ENCODE assay signal across 8 cellular contexts in genomic region chr11:5280582-5281102, GRCh38. TPM values are rescaled to one million over a fixed set of nuclear protein-coding genes. Genes with fewer than 3 reads are reported as not detected.
DNase-seq lines count a peak whose midpoint lies in the region; ATAC-seq, FAIRE-seq and TF ChIP-seq lines count a peak whose summit lies in the region.

No MANE protein-coding gene starts in this region.

- peak; percentile 78 for FAIRE-seq in keratinocyte (lab: Jason Lieb, UNC)
- FAIRE-seq in D721Med (lab: Jason Lieb, UNC), result no peak

- dilution Hi-C loops in keratinocyte (cut with MboI; ENCODE audit: extremely low pct_ligation_motif_present, low sequenced_read_pairs), result no loop called here

- peak; percentile 95 for ATAC-seq in HG02571 (IDR thresholded peaks at IDR 0.05; ENCODE audit: unreplicated experiment)

- peak overlapping the region in 2 of 5 donors; percentile 27 to 48 for H3K27ac ChIP-seq in adrenal gland
- H3K27ac ChIP-seq in keratinocyte (ENCODE audit: control insufficient read depth, insufficient read depth, low read length), result peak overlapping the region; percentile 10

- H3K9me3 ChIP-seq in MG63 (no peaks in the 10 kb centered on the region), adrenal gland (replicated peaks in 1 of 3) (no peaks in the 10 kb centered on the region), keratinocyte (ENCODE audit: control insufficient read depth, low read depth, low read length) (no peaks in the 10 kb centered on the region)

- TF ChIP-seq CTCF in AG09319 (IDR thresholded peaks at IDR 0.05; ENCODE audit: low read depth, low read length), result no peak
- no peak for TF ChIP-seq CTCF in GM13977 (IDR thresholded peaks at IDR 0.05; ENCODE audit: extremely low read depth, insufficient read depth, missing control alignments)
- TF ChIP-seq CTCF in adrenal gland (IDR thresholded peaks at IDR 0.05), result no peak
- no peak for TF ChIP-seq CTCF in keratinocyte (optimal IDR thresholded peaks at IDR 0.05 in 1 of 3, IDR thresholded peaks at IDR 0.05 in 1 of 3, conservative IDR thresholded peaks at IDR 0.05 in 1 of 3; ENCODE audit: extremely low read depth in 1 of 3, insufficient read depth in 2 of 3, low read length in 3 of 3)
- TF ChIP-seq CTCF in D721Med (IDR thresholded peaks at IDR 0.05; ENCODE audit: insufficient read depth, missing control alignments), result no peak

- no peak overlapping the region for H2AFZ ChIP-seq in keratinocyte (ENCODE audit: control insufficient read depth, low read length)

- no peaks in the 10 kb centered on the region for H3K79me2 ChIP-seq in keratinocyte (ENCODE audit: control insufficient read depth, insufficient read depth, low read length)

- H3K4me3 ChIP-seq in MG63 (no peak overlapping the region), adrenal gland (no peak overlapping the region), keratinocyte (ENCODE audit: control insufficient read depth in 2 of 3, extremely low read depth in 1 of 3, insufficient read depth in 2 of 3, low read depth in 1 of 3, low read length in 3 of 3) (no peak overlapping the region)

- no peak overlapping the region for H3K9ac ChIP-seq in keratinocyte (ENCODE audit: control insufficient read depth, extremely low read depth, insufficient read depth, low read length)

- peaks cover 2% of the 10 kb centered on the region for H3K9me1 ChIP-seq in keratinocyte (ENCODE audit: control insufficient read depth, extremely low read depth, insufficient read depth, low read length)

- intact Hi-C loops in adrenal gland (cut with DNase I), result no loop called here

- 22 to 32% (median 28%) methylated on average over 3 of the region's 3 CpGs for WGBS in adrenal gland, 4 donors

- no peak for TF ChIP-seq POLR2A in adrenal gland (IDR thresholded peaks at IDR 0.05)

- in situ Hi-C loops in GM13977 (cut with MboI; ENCODE audit: low pct_unique_long_range_greater_than_20kb, low sequenced_read_pairs, unreplicated experiment), result no loop called here

- H4K20me1 ChIP-seq in keratinocyte (ENCODE audit: control insufficient read depth, extremely low read depth, insufficient read depth, low read length), result no peaks in the 10 kb centered on the region

- H3K27me3 ChIP-seq in MG63 (no peaks in the 10 kb centered on the region), adrenal gland (no peaks in the 10 kb centered on the region), keratinocyte (ENCODE audit: control insufficient read depth, extremely low read depth, insufficient read depth, low read length) (no peaks in the 10 kb centered on the region)

- H3K4me1 ChIP-seq in adrenal gland (replicated peaks in 1 of 2) (no peaks in the 10 kb centered on the region), keratinocyte (ENCODE audit: control insufficient read depth, extremely low read depth, insufficient read depth, low read length) (peaks cover 16% of the 10 kb centered on the region)

- no peaks in the 10 kb centered on the region for H3K36me3 ChIP-seq in MG63
- H3K36me3 ChIP-seq in adrenal gland (replicated peaks in 1 of 2), result no peaks in the 10 kb centered on the region
- H3K36me3 ChIP-seq in keratinocyte (ENCODE audit: control insufficient read depth in 2 of 2, extremely low read depth in 1 of 2, insufficient read depth in 2 of 2, low read length in 2 of 2), result no peaks in the 10 kb centered on the region

- H3K4me2 ChIP-seq in keratinocyte (ENCODE audit: control insufficient read depth, extremely low read depth, insufficient read depth, low read depth, low read length), result peak overlapping the region; percentile 61

- peak; percentile 95 for DNase-seq in AG09319 (ENCODE audit: extremely low read depth, low read depth)
- DNase-seq in GM13977 (ENCODE audit: low spot score), result peak; percentile 51
- peak; percentile 97 for DNase-seq in MG63
- peak; percentile 84 to 95 (median 94) for DNase-seq in adrenal gland
- DNase-seq in keratinocyte (ENCODE audit: low read depth, low spot score), result peak; percentile 94
- no peak for DNase-seq in D721Med (ENCODE audit: insufficient read length, low spot score)
- no peak for DNase-seq in NCI-H1694 (lab: John Stamatoyannopoulos, UW)

RNA-seq across cellular contexts. Expression of gene HBE1, which starts 10.9 kb away (rescaled TPM):
- not detected in 2 replicates for total RNA-seq in MG63 (2014; rRNA removed; shearing (Covaris generic); ENCODE audit: low replicate concordance)
- total RNA-seq in adrenal gland, result 1 to 10 TPM in 2 of 8 donors, not detected in 6; 3.6 to 3.7 TPM
- polyA plus RNA-seq in adrenal gland (under 1 TPM in 2 of 3 donors, not detected in 1; 0.16 to 0.24 TPM), keratinocyte (0.19 to 0.26 TPM in 2 of 3 replicates, not detected in the other)
- not detected for polyA plus RNA-seq in keratinocyte (2011; ENCODE audit: low read depth)
- not detected in 2 replicates for polyA plus RNA-seq in keratinocyte (2011; cell fraction: cytosol; rRNA removed)
- 0.34 TPM in 1 of 2 replicates, not detected in the other for polyA plus RNA-seq in keratinocyte (2011; cell fraction: nucleus; rRNA removed)
- not detected in 2 replicates for polyA plus RNA-seq in keratinocyte (2012; ENCODE audit: low replicate concordance)
- polyA minus RNA-seq in keratinocyte, result 0.36 to 1.5 TPM in 2 of 3 replicates, not detected in the other
- polyA minus RNA-seq in keratinocyte (2011; cell fraction: cytosol; rRNA and poly(A)+ RNA removed), result not detected
- 2.0 TPM in 1 of 2 replicates, not detected in the other for polyA minus RNA-seq in keratinocyte (2011; cell fraction: nucleus; rRNA and poly(A)+ RNA removed)

RNA-seq across cellular contexts. Expression of gene OR51B4, which starts 21.1 kb away (rescaled TPM):
- total RNA-seq in MG63 (2014; rRNA removed; shearing (Covaris generic); ENCODE audit: low replicate concordance), result not detected in 2 replicates
- total RNA-seq in adrenal gland, result under 1 TPM in 2 of 8 donors, not detected in 6; 0.34 to 0.78 TPM
- polyA plus RNA-seq in adrenal gland (not detected), keratinocyte (not detected in 3 replicates)
- not detected for polyA plus RNA-seq in keratinocyte (2011; ENCODE audit: low read depth)
- polyA plus RNA-seq in keratinocyte (2011; cell fraction: cytosol; rRNA removed), result not detected in 2 replicates
- not detected in 2 replicates for polyA plus RNA-seq in keratinocyte (2011; cell fraction: nucleus; rRNA removed)
- polyA plus RNA-seq in keratinocyte (2012; ENCODE audit: low replicate concordance), result not detected in 2 replicates
- polyA minus RNA-seq in keratinocyte, result not detected in 3 replicates
- not detected for polyA minus RNA-seq in keratinocyte (2011; cell fraction: cytosol; rRNA and poly(A)+ RNA removed)
- polyA minus RNA-seq in keratinocyte (2011; cell fraction: nucleus; rRNA and poly(A)+ RNA removed), result not detected in 2 replicates

RNA-seq across cellular contexts. Expression of gene HBG2, which starts 26.1 kb away (rescaled TPM):
- not detected in 2 replicates for total RNA-seq in MG63 (2014; rRNA removed; shearing (Covaris generic); ENCODE audit: low replicate concordance)
- 10 to 100 TPM in 2 of 8 donors, under 1 TPM in 1, not detected in 5; 0.78 to 15.0 (median 10.0) TPM for total RNA-seq in adrenal gland
- polyA plus RNA-seq in adrenal gland (under 1 TPM in 1 of 3 donors, not detected in 2; 0.51 TPM), keratinocyte (0.50 to 0.73 TPM (median 0.61 TPM) in 3 replicates)
- polyA plus RNA-seq in keratinocyte (2011; ENCODE audit: low read depth), result not detected
- polyA plus RNA-seq in keratinocyte (2011; cell fraction: cytosol; rRNA removed), result not detected in 2 replicates
- polyA plus RNA-seq in keratinocyte (2011; cell fraction: nucleus; rRNA removed), result not detected in 2 replicates
- polyA plus RNA-seq in keratinocyte (2012; ENCODE audit: low replicate concordance), result not detected in 2 replicates
- not detected in 3 replicates for polyA minus RNA-seq in keratinocyte
- 11.5 TPM for polyA minus RNA-seq in keratinocyte (2011; cell fraction: cytosol; rRNA and poly(A)+ RNA removed)
- polyA minus RNA-seq in keratinocyte (2011; cell fraction: nucleus; rRNA and poly(A)+ RNA removed), result 1.4 and 5.3 TPM in 2 replicates

RNA-seq across cellular contexts. Expression of gene HBG1, which starts 31.0 kb away (rescaled TPM):
- total RNA-seq in MG63 (2014; rRNA removed; shearing (Covaris generic); ENCODE audit: low replicate concordance), result not detected in 2 replicates
- total RNA-seq in adrenal gland, result 1 to 10 TPM in 2 of 8 donors, not detected in 6; 3.6 to 3.8 TPM
- polyA plus RNA-seq in adrenal gland, result not detected
- 0.30 to 0.31 TPM in 2 of 3 replicates, not detected in the other for polyA plus RNA-seq in keratinocyte
- polyA plus RNA-seq in keratinocyte (2011; ENCODE audit: low read depth), result not detected
- not detected in 2 replicates for polyA plus RNA-seq in keratinocyte (2011; cell fraction: cytosol; rRNA removed)
- polyA plus RNA-seq in keratinocyte (2011; cell fraction: nucleus; rRNA removed), result not detected in 2 replicates
- polyA plus RNA-seq in keratinocyte (2012; ENCODE audit: low replicate concordance), result not detected in 2 replicates
- 0.86 TPM in 1 of 3 replicates, not detected in the others for polyA minus RNA-seq in keratinocyte
- not detected for polyA minus RNA-seq in keratinocyte (2011; cell fraction: cytosol; rRNA and poly(A)+ RNA removed)
- 0.74 TPM in 1 of 2 replicates, not detected in the other for polyA minus RNA-seq in keratinocyte (2011; cell fraction: nucleus; rRNA and poly(A)+ RNA removed)

RNA-seq across cellular contexts. Expression of gene OR51B2, which starts 43.5 kb away (rescaled TPM):
- not detected in 2 replicates for total RNA-seq in MG63 (2014; rRNA removed; shearing (Covaris generic); ENCODE audit: low replicate concordance)
- total RNA-seq in adrenal gland, result 1 to 10 TPM in 1 of 8 donors, not detected in 7; 1.3 TPM
- polyA plus RNA-seq in adrenal gland (not detected), keratinocyte (not detected in 3 replicates)
- polyA plus RNA-seq in keratinocyte (2011; ENCODE audit: low read depth), result not detected
- polyA plus RNA-seq in keratinocyte (2011; cell fraction: cytosol; rRNA removed), result not detected in 2 replicates
- polyA plus RNA-seq in keratinocyte (2011; cell fraction: nucleus; rRNA removed), result not detected in 2 replicates
- not detected in 2 replicates for polyA plus RNA-seq in keratinocyte (2012; ENCODE audit: low replicate concordance)
- polyA minus RNA-seq in keratinocyte, result not detected in 3 replicates
- not detected for polyA minus RNA-seq in keratinocyte (2011; cell fraction: cytosol; rRNA and poly(A)+ RNA removed)
- not detected in 2 replicates for polyA minus RNA-seq in keratinocyte (2011; cell fraction: nucleus; rRNA and poly(A)+ RNA removed)

Comparison
In these comparisons a context has a peak if more than half of its experiments do, and no peak if none do; other contexts are left out.
1. DNase-seq: peak in AG09319 (single experiment), GM13977 (single experiment), MG63 (single experiment), adrenal gland (7 of 7) and keratinocyte (single experiment); none in D721Med (single experiment) and NCI-H1694 (single experiment).